Comparison of ENCODE assay signal across 9 cellular contexts in genomic region chr7:103447073-103447960, GRCh38. TPM values are rescaled to one million over a fixed set of nuclear protein-coding genes. Genes with fewer than 3 reads are reported as not detected.
DNase-seq lines count a peak whose midpoint lies in the region; ATAC-seq, FAIRE-seq and TF ChIP-seq lines count a peak whose summit lies in the region.
"Had no signal": no experiment of that assay in that cellular context is flagged by ENCODE, and none has a peak within 500 bp of the region (broad histone marks: within the 10 kb centered on the region; RNA-seq: fewer than 3 reads in every experiment).

No MANE protein-coding gene starts in this region.

- H3K36me3 ChIP-seq in KMS-11 (ENCODE audit: insufficient read depth) (no peaks in the 10 kb centered on the region), ascending aorta (no peaks in the 10 kb centered on the region)

- peak; percentile 36 for DNase-seq in D721Med (ENCODE audit: insufficient read length, low spot score)
- DNase-seq in OCI-M1 (lab: John Stamatoyannopoulos, UW) = peak; percentile 62
- no peak for DNase-seq in ascending aorta (ENCODE audit: low spot score in 2 of 2)
- peak; percentile 58 for DNase-seq in iris pigment epithelial cell (ENCODE audit: low read depth)
- peak; percentile 18 to 32 for DNase-seq in stimulated activated CD4-positive, alpha-beta T cell treated with anti-CD3 and anti-CD28 coated beads, Interleukin-4, amount 100 ng/mL, for 48 hours (ENCODE audit: low read depth in 2 of 2)
- no peak for DNase-seq in activated gamma-delta T cell (lab: John Stamatoyannopoulos, UW)
- DNase-seq: activated B cell treated with CpG ODN at 0.5 μM for 24 hours had no signal

- H3K4me3 ChIP-seq in KMS-11 (IDR thresholded peaks at IDR 0.05; ENCODE audit: insufficient read depth, low read depth, low read length) = no peak overlapping the region
- H3K4me3 ChIP-seq in ascending aorta = no peak overlapping the region

- intact Hi-C loops in ascending aorta (cut with DNase I) = no loop called here

- H3K9me3 ChIP-seq in ascending aorta = no peaks in the 10 kb centered on the region

- H4K20me1 ChIP-seq in KMS-11 (ENCODE audit: insufficient read depth) = no peaks in the 10 kb centered on the region

- H2AFZ ChIP-seq in KMS-11 (ENCODE audit: low read depth) = no peak overlapping the region

- H3K9ac ChIP-seq in KMS-11 = no peak overlapping the region

- ATAC-seq in GM19452 (IDR thresholded peaks at IDR 0.05; ENCODE audit: unreplicated experiment) = peak; percentile 72

- H3K79me2 ChIP-seq in KMS-11 (ENCODE audit: insufficient read depth, low read depth) = no peaks in the 10 kb centered on the region

- H3K27ac ChIP-seq in KMS-11 = no peak overlapping the region
- no peak overlapping the region for H3K27ac ChIP-seq in ascending aorta

- TF ChIP-seq CTCF in D721Med (IDR thresholded peaks at IDR 0.05; ENCODE audit: insufficient read depth, missing control alignments) (peak; percentile 66), KMS-11 (conservative IDR thresholded peaks at IDR 0.05; ENCODE audit: low read depth, low read length) (peak; percentile 64), ascending aorta (IDR thresholded peaks at IDR 0.05) (peak in 2 of 3 experiments; percentile 17 to 20)

- no peak overlapping the region for H3K4me2 ChIP-seq in KMS-11

- no peaks in the 10 kb centered on the region; the same call in 1 of the 2 replicates for H3K27me3 ChIP-seq in KMS-11 (ENCODE audit: insufficient read depth, low read depth)
- no peaks in the 10 kb centered on the region for H3K27me3 ChIP-seq in ascending aorta

- H3K4me1 ChIP-seq in KMS-11 (ENCODE audit: low read depth, poor library complexity, severe bottlenecking) (no peaks in the 10 kb centered on the region), ascending aorta (peaks cover 0 to 2% of the 10 kb centered on the region in 2 donors)

- no peak for FAIRE-seq in D721Med (lab: Jason Lieb, UNC)

RNA-seq across cellular contexts. Expression of gene SLC26A5, which starts 1.3 kb away (rescaled TPM):
- not detected for total RNA-seq in ascending aorta
- total RNA-seq: activated B cell treated with CpG ODN at 0.5 μM for 24 hours had no signal

Comparison
In these comparisons a context has a peak if more than half of its experiments do, and no peak if none do; other contexts are left out.
1. DNase-seq: peak in D721Med (single experiment), OCI-M1 (single experiment), iris pigment epithelial cell (single experiment) and stimulated activated CD4-positive, alpha-beta T cell treated with anti-CD3 and anti-CD28 coated beads, Interleukin-4, amount 100 ng/mL, for 48 hours (2 of 2); none in ascending aorta (0 of 2) and activated gamma-delta T cell (single experiment).
2. Peak in every context shown above with its lines, with median percentiles within 50 percentile points of each other: CTCF ChIP-seq.